In the genomic region with DNA sequence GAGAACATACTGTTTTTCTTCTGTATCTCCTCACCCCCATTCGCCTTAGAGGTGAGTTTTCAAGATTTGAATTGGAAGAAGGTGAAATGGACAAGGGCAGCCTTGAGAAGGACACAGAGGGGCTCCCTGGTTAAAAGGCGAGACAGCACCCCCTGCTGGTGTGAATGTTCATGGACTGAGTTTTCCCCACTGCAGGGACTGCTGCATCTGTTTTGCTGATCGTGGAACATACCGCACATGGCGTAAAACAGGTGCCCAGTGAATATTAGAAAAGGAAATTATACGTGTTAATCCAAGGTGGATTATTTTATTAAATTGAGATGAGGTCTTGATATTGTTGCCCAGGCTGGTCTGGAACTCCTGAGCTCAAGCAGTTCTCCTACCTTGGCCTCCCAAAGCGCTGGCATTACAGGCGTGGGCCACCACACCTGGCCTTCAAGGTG, we compare ENCODE assay signal across 8 cellular contexts. TPM values are rescaled to one million over a fixed set of nuclear protein-coding genes. Genes with fewer than 3 reads are reported as not detected.
DNase-seq lines count a peak whose midpoint lies in the region; ATAC-seq, FAIRE-seq and TF ChIP-seq lines count a peak whose summit lies in the region.

No MANE protein-coding gene starts in this region.

- no peak overlapping the region for H3K4me3 ChIP-seq in HepG2 (replicated peaks in 1 of 3; ENCODE audit: insufficient read depth in 1 of 3, low read depth in 2 of 3, low read length in 3 of 3)

- CTCF ChIA-PET in activated CD4-positive, alpha-beta T cell treated with anti-CD3 and anti-CD28 coated beads for 36 hours (lab: Charles Lee): interaction anchor here (0.7 to 2.0 kb wide), 13 partner anchors 9 to 334 kb away, joined by 3 to 8 read pairs (median 3); no protein-coding TSS in a partner anchor
- CTCF ChIA-PET in HepG2 (lab: Yijun Ruan, JAX; ENCODE audit: low intra/inter-chr PET ratio, low total read pairs): interaction anchor here (0.7 to 2.3 kb wide), 5 partner anchors 22 to 277 kb away, joined by 3 to 29 read pairs (median 3); no protein-coding TSS in a partner anchor

- H3K27me3 ChIP-seq in HepG2 (ENCODE audit: control insufficient read depth in 1 of 2, insufficient read depth in 2 of 2, low read length in 2 of 2): no peaks in the 10 kb centered on the region; a peak in 1 of 5 replicates

- no peak overlapping the region for H2AFZ ChIP-seq in HepG2 (ENCODE audit: low read length)

- peak; percentile 97 for FAIRE-seq in HepG2 (lab: Jason Lieb, UNC)

- H3K4me2 ChIP-seq in HepG2 (ENCODE audit: low read depth, low read length): no peak overlapping the region

- H3K4me1 Mint-ChIP-seq in activated CD4-positive, alpha-beta T cell treated with anti-CD3 and anti-CD28 coated beads for 36 hours: peaks cover 23% of the 10 kb centered on the region

- TF ChIP-seq EP300 in HepG2 (IDR thresholded peaks at IDR 0.05; ENCODE audit: low read depth in 2 of 2, low read length in 2 of 2) (no peak), HepG2 (CRISPR knock-in tag; IDR thresholded peaks at IDR 0.05; ENCODE audit: borderline replicate concordance) (no peak)

- WGBS in HepG2 (ENCODE audit: low lambda C conversion rate): 59% methylated on average over 8 of the region's 8 CpGs

- intact Hi-C loops in activated CD4-positive, alpha-beta T cell treated with anti-CD3 and anti-CD28 coated beads for 36 hours (cut with DNase I, micrococcal nuclease): loop anchor here (1.0 to 2.0 kb wide), 2 partner anchors 54 to 277 kb away; a partner anchor contains a TSS
- intact Hi-C loops in HepG2 (cut with micrococcal nuclease; ENCODE audit: unreplicated experiment): loop anchor here (1.0 to 5.0 kb wide), 6 partner anchors 22 to 277 kb away; a partner anchor contains a TSS

- no peak overlapping the region for H3K4me3 Mint-ChIP-seq in activated CD4-positive, alpha-beta T cell treated with anti-CD3 and anti-CD28 coated beads for 36 hours

- H4K20me1 ChIP-seq in HepG2 (ENCODE audit: insufficient read depth, low read length): no peaks in the 10 kb centered on the region

- POLR2A ChIA-PET in activated CD4-positive, alpha-beta T cell treated with anti-CD3 and anti-CD28 coated beads for 36 hours (lab: Charles Lee): no interaction called here
- POLR2A ChIA-PET in HepG2 (lab: Yijun Ruan, JAX): interaction anchor here (2.5 kb wide), 1 partner anchor 62 kb away, joined by 6 read pairs; a partner anchor contains a TSS

- H3K79me2 ChIP-seq in HepG2 (ENCODE audit: insufficient read depth, low read length): no peaks in the 10 kb centered on the region

- H3K9me3 ChIP-seq in HepG2 (ENCODE audit: low read length): no peaks in the 10 kb centered on the region

- no peak for TF ChIP-seq POLR2A in HepG2 (IDR thresholded peaks at IDR 0.05; ENCODE audit: insufficient read depth in 1 of 2, low read depth in 2 of 2, low read length in 2 of 2)
- TF ChIP-seq POLR2A in GM18505 (IDR thresholded peaks at IDR 0.05; ENCODE audit: borderline replicate concordance, extremely low read depth, insufficient read depth, insufficient read length): no peak

- DNase-seq in NK-92 treated with Interleukin-12 subunit alpha and Interleukin-12 subunit beta, amount 100 ng/mL, for 24 hours (lab: John Stamatoyannopoulos, UW): peak; percentile 5
- DNase-seq in NK-92 (lab: John Stamatoyannopoulos, UW; ENCODE audit: unreplicated experiment) (no peak), NCI-H2227 (lab: John Stamatoyannopoulos, UW; ENCODE audit: unreplicated experiment) (peak; percentile 70), cerebellum (ENCODE audit: low spot score) (peak; percentile 46), HepG2 (ENCODE audit: low spot score) (peak; percentile 75)
- DNase-seq in activated CD4-positive, alpha-beta T cell treated with anti-CD3 and anti-CD28 coated beads for 36 hours: peak; percentile 86
- DNase-seq in stimulated activated CD4-positive, alpha-beta T cell treated with anti-CD3 and anti-CD28 coated beads, TNF-alpha, amount 100 ng/mL, for 1 hour (ENCODE audit: low read depth in 3 of 3, low spot score in 1 of 3): peak; percentile 24 to 73 (median 44)

- TF ChIP-seq RAD21 in HepG2 (CRISPR knock-in tag; IDR thresholded peaks at IDR 0.05): peak; percentile 87

- H3K36me3 ChIP-seq in HepG2 (replicated peaks in 1 of 2; ENCODE audit: control insufficient read depth in 1 of 2, insufficient read depth in 2 of 2, low read length in 2 of 2): peaks cover 27 to 31% of the 10 kb centered on the region in 2 experiments

- H3K27ac ChIP-seq in HepG2 (ENCODE audit: extremely low read length, insufficient read depth, low read length): no peak overlapping the region

- peak; percentile 97 for TF ChIP-seq CTCF in HepG2 (CRISPR knock-in tag; IDR thresholded peaks at IDR 0.05)

- no peak overlapping the region for H3K9ac ChIP-seq in HepG2 (ENCODE audit: insufficient read depth, low read depth, low read length)

- H3K9me3 Mint-ChIP-seq in activated CD4-positive, alpha-beta T cell treated with anti-CD3 and anti-CD28 coated beads for 36 hours (ENCODE audit: low read depth): no peaks in the 10 kb centered on the region

- BruUV-seq in HepG2 (replicated peaks; lab: Mats Ljungman, UMichigan): no TSS peak

- H3K36me3 Mint-ChIP-seq in activated CD4-positive, alpha-beta T cell treated with anti-CD3 and anti-CD28 coated beads for 36 hours (ENCODE audit: low read depth): peaks cover 22% of the 10 kb centered on the region

- peak overlapping the region; percentile 72 for H3K27ac Mint-ChIP-seq in activated CD4-positive, alpha-beta T cell treated with anti-CD3 and anti-CD28 coated beads for 36 hours

- no peaks in the 10 kb centered on the region for H3K27me3 Mint-ChIP-seq in activated CD4-positive, alpha-beta T cell treated with anti-CD3 and anti-CD28 coated beads for 36 hours

- no peaks in the 10 kb centered on the region for H3K4me1 ChIP-seq in HepG2 (ENCODE audit: insufficient read depth, low read length)

- ATAC-seq in activated CD4-positive, alpha-beta T cell treated with anti-CD3 and anti-CD28 coated beads for 36 hours: peak; percentile 79
- peak; percentile 88 for ATAC-seq in HepG2
- no peak for ATAC-seq in GM18505 (IDR thresholded peaks at IDR 0.05; ENCODE audit: unreplicated experiment)

- in situ Hi-C loops in HepG2 (cut with HindIII; ENCODE audit: extremely low pct_ligation_motif_present, low pct_unique_long_range_greater_than_20kb): loop anchor here (5.0 to 10.0 kb wide), 2 partner anchors 192 to 280 kb away; no protein-coding TSS in a partner anchor

TF ChIP-seq in HepG2, 621 proteins besides CTCF, POLR2A, EP300 and RAD21 (continues in another document):
- TF ChIP-seq ELF3 (CRISPR knock-in tag; IDR thresholded peaks at IDR 0.05) (peak; percentile 58), ZNF317 (CRISPR knock-in tag; IDR thresholded peaks at IDR 0.05) (no peak), KMT2B (CRISPR knock-in tag; IDR thresholded peaks at IDR 0.05) (no peak), SPEN (CRISPR knock-in tag; IDR thresholded peaks at IDR 0.05; ENCODE audit: low read depth) (0 out of 2 replicates have a peak, but pooled peaks have one; percentile 12), TMF1 (CRISPR knock-in tag; IDR thresholded peaks at IDR 0.05; ENCODE audit: low read depth) (no peak), SMC3 (IDR thresholded peaks at IDR 0.05; ENCODE audit: low read length) (peak; percentile 91), ZNF24 (IDR thresholded peaks at IDR 0.05) (no peak), STAG1 (CRISPR knock-in tag; IDR thresholded peaks at IDR 0.05) (peak; percentile 97), ZKSCAN8 (CRISPR knock-in tag; IDR thresholded peaks at IDR 0.05; ENCODE audit: borderline replicate concordance) (peak; percentile 44; the same call in 1 of the 2 replicates), XRCC5 (optimal IDR thresholded peaks at IDR 0.05; ENCODE audit: low read length) (peak; percentile 87), ZNF274 (CRISPR knock-in tag; IDR thresholded peaks at IDR 0.05) (no peak), ZNF501 (CRISPR knock-in tag; IDR thresholded peaks at IDR 0.05) (peak; percentile 51; the same call in 1 of the 2 replicates)

RNA-seq across cellular contexts. Expression of a gene that starts 54.5 kb away (rescaled TPM):
- 100 to 1,000 TPM; 107 to 117 TPM for total RNA-seq in activated CD4-positive, alpha-beta T cell treated with anti-CD3 and anti-CD28 coated beads for 36 hours
- 12.2 TPM for total RNA-seq in cerebellum
- total RNA-seq in HepG2 (2016; rRNA removed; fragmentation: Illumina TruSeq; extraction: Trizol): 72.5 and 79.2 TPM in 2 replicates
- 47.5 and 49.3 TPM in 2 replicates for total RNA-seq in HepG2 (2016; cell fraction: cytosol; rRNA removed; fragmentation: Illumina TruSeq; extraction: Trizol; ENCODE audit: low read depth)
- total RNA-seq in HepG2 (2016; cell fraction: insoluble cytoplasmic fraction; rRNA removed; fragmentation: Illumina TruSeq; extraction: Trizol): 69.0 and 72.8 TPM in 2 replicates
- total RNA-seq in HepG2 (2016; cell fraction: membrane; rRNA removed; fragmentation: Illumina TruSeq; extraction: Trizol): 108 and 112 TPM in 2 replicates
- 36.9 and 40.9 TPM in 2 replicates for total RNA-seq in HepG2 (2016; cell fraction: nucleus; rRNA removed; fragmentation: Illumina TruSeq; extraction: Trizol)
- polyA plus RNA-seq in HepG2 (2011; rRNA removed): 40.9 and 42.0 TPM in 2 replicates
- 55.5 and 55.6 TPM in 2 replicates for polyA plus RNA-seq in HepG2 (2011; cell fraction: cytosol; rRNA removed)
- polyA plus RNA-seq in HepG2 (2011; cell fraction: nucleus; rRNA removed): 40.4 and 42.4 TPM in 2 replicates
- 51.9 and 69.8 TPM in 2 replicates for polyA plus RNA-seq in HepG2 (2012)
- polyA plus RNA-seq in HepG2 (2016; cell fraction: cytosol; fragmentation: Illumina TruSeq; extraction: Trizol; ENCODE audit: low read depth): 33.1 and 37.3 TPM in 2 replicates
- 63.0 and 67.7 TPM in 2 replicates for polyA plus RNA-seq in HepG2 (2016; cell fraction: insoluble cytoplasmic fraction; fragmentation: Illumina TruSeq; extraction: Trizol; ENCODE audit: low read depth)
- 61.4 and 61.5 TPM in 2 replicates for polyA plus RNA-seq in HepG2 (2016; cell fraction: membrane; fragmentation: Illumina TruSeq; extraction: Trizol; ENCODE audit: low read depth)
- 37.9 and 47.5 TPM in 2 replicates for polyA plus RNA-seq in HepG2 (2016; cell fraction: nucleus; fragmentation: Illumina TruSeq; extraction: Trizol; ENCODE audit: insufficient read depth, low read depth)
- 26.4 and 52.5 TPM in 2 replicates for polyA minus RNA-seq in HepG2 (2011; rRNA and poly(A)+ RNA removed; ENCODE audit: low replicate concordance)
- 59.4 and 68.5 TPM in 2 replicates for polyA minus RNA-seq in HepG2 (2011; cell fraction: cytosol; rRNA and poly(A)+ RNA removed)
- 57.7 and 67.5 TPM in 2 replicates for polyA minus RNA-seq in HepG2 (2011; cell fraction: nucleus; rRNA and poly(A)+ RNA removed)
